8 cellular contexts compared by ENCODE assay signal in genomic region chr10:75772153-75772887, GRCh38.
DNase-seq lines count a peak whose midpoint lies in the region; ATAC-seq and TF ChIP-seq lines count a peak whose summit lies in the region.

No MANE protein-coding gene starts in this region.

- H3K36me3 Mint-ChIP-seq in activated T-helper 2 cell treated with anti-CD3 and anti-CD28 coated beads, Interferon-gamma antibody, Interleukin-2, Interleukin-4, amounts not matched to agents 10 μg/mL and 5 μg/mL and 100 μg/mL, durations not matched to agents 14 hours and 24 hours and 36 hours (ENCODE audit: low read depth), result no peaks in the 10 kb centered on the region

- H2AFZ ChIP-seq in osteoblast (ENCODE audit: low read length) (peak overlapping the region; percentile 69), neuronal stem cell (ENCODE audit: low read length) (no peak overlapping the region)

- H3K18ac ChIP-seq in neuronal stem cell (ENCODE audit: low read length), result no peak overlapping the region

- DNase-seq in activated T-helper 2 cell treated with anti-CD3 and anti-CD28 coated beads, Interferon-gamma antibody, Interleukin-2, Interleukin-4, amounts not matched to agents 10 μg/mL and 5 μg/mL and 100 μg/mL, durations not matched to agents 14 hours and 24 hours and 36 hours (ENCODE audit: low spot score), result no peak
- no peak for DNase-seq in osteoblast (ENCODE audit: insufficient read length, low spot score, missing footprints)
- no peak for DNase-seq in NCI-H2196 (lab: John Stamatoyannopoulos, UW; ENCODE audit: unreplicated experiment)
- DNase-seq in occipital lobe (lab: John Stamatoyannopoulos, UW), result no peak
- DNase-seq in neuronal stem cell (ENCODE audit: low spot score), result no peak
- DNase-seq in putamen (ENCODE audit: low spot score), result no peak

- H3K4me1 ChIP-seq in osteoblast (ENCODE audit: insufficient read depth, low read length), result peaks cover 35% of the 10 kb centered on the region
- peaks cover 0 to 3% of the 10 kb centered on the region in 2 donors for H3K4me1 ChIP-seq in neuronal stem cell (ENCODE audit: control insufficient read depth in 2 of 2, insufficient read depth in 1 of 2, low read depth in 1 of 2, low read length in 2 of 2)

- no peak overlapping the region for H3K23ac ChIP-seq in neuronal stem cell (ENCODE audit: low read depth, low read length, poor library complexity)

- H3K14ac ChIP-seq in neuronal stem cell (ENCODE audit: low read length), result no peak overlapping the region

- peak overlapping the region; percentile 55 for H3K4me3 Mint-ChIP-seq in activated T-helper 2 cell treated with anti-CD3 and anti-CD28 coated beads, Interferon-gamma antibody, Interleukin-2, Interleukin-4, amounts not matched to agents 10 μg/mL and 5 μg/mL and 100 μg/mL, durations not matched to agents 14 hours and 24 hours and 36 hours (ENCODE audit: low read depth)

- peak; percentile 61 for ATAC-seq in GM18909 (IDR thresholded peaks at IDR 0.05; ENCODE audit: poor library complexity, unreplicated experiment)
- ATAC-seq in HG03342 (IDR thresholded peaks at IDR 0.05; ENCODE audit: unreplicated experiment), result peak; percentile 63

- no peaks in the 10 kb centered on the region for H3K79me2 ChIP-seq in osteoblast (ENCODE audit: insufficient read depth, low read length)

- H4K91ac ChIP-seq in neuronal stem cell (ENCODE audit: low read depth, low read length, poor library complexity), result no peak overlapping the region

- no peak overlapping the region for H4K8ac ChIP-seq in neuronal stem cell (ENCODE audit: low read depth, low read length)

- H2BK15ac ChIP-seq in neuronal stem cell (ENCODE audit: low read length), result no peak overlapping the region

- no peaks in the 10 kb centered on the region for H3K36me3 ChIP-seq in osteoblast (ENCODE audit: insufficient read depth, low read length)
- no peaks in the 10 kb centered on the region for H3K36me3 ChIP-seq in neuronal stem cell (replicated peaks in 1 of 2; ENCODE audit: control insufficient read depth in 2 of 2, insufficient read depth in 2 of 2, low read length in 2 of 2)

- no peak for TF ChIP-seq CTCF in osteoblast (IDR thresholded peaks at IDR 0.05; ENCODE audit: extremely low read depth, low read depth, low read length)

- H3K4me2 ChIP-seq in osteoblast (ENCODE audit: insufficient read depth, low read length) (peak overlapping the region; percentile 78), neuronal stem cell (ENCODE audit: insufficient read depth, low read length, poor library complexity, severe bottlenecking) (no peak overlapping the region)

- no CpG with 5 or more reads among the region's 8 CpGs for WGBS in neuronal stem cell (ENCODE audit: extremely low coverage in 2 of 2, insufficient read length in 2 of 2, insufficient replicate concordance in 1 of 2), 2 donors

- H3K27me3 ChIP-seq in osteoblast (ENCODE audit: insufficient read depth, low read length) (no peaks in the 10 kb centered on the region), neuronal stem cell (ENCODE audit: control insufficient read depth in 3 of 3, insufficient read depth in 3 of 3, low read depth in 1 of 3, low read length in 3 of 3) (no peaks in the 10 kb centered on the region)

- intact Hi-C loops in activated T-helper 2 cell treated with anti-CD3 and anti-CD28 coated beads, Interferon-gamma antibody, Interleukin-2, Interleukin-4, amounts not matched to agents 10 μg/mL and 5 μg/mL and 100 μg/mL, durations not matched to agents 14 hours and 24 hours and 36 hours (cut with micrococcal nuclease), result no loop called here

- no peaks in the 10 kb centered on the region for H4K20me1 ChIP-seq in osteoblast (ENCODE audit: insufficient read depth, low read length)

- no peaks in the 10 kb centered on the region for H3K79me1 ChIP-seq in neuronal stem cell (ENCODE audit: low read depth, low read length)

- H3K4ac ChIP-seq in neuronal stem cell (ENCODE audit: low read length), result no peak overlapping the region

- H3K27me3 Mint-ChIP-seq in activated T-helper 2 cell treated with anti-CD3 and anti-CD28 coated beads, Interferon-gamma antibody, Interleukin-2, Interleukin-4, amounts not matched to agents 10 μg/mL and 5 μg/mL and 100 μg/mL, durations not matched to agents 14 hours and 24 hours and 36 hours (ENCODE audit: low read depth), result peaks cover 4% of the 10 kb centered on the region

- no peak overlapping the region for H2BK12ac ChIP-seq in neuronal stem cell (ENCODE audit: low read length)

- no peak overlapping the region for H3K27ac Mint-ChIP-seq in activated T-helper 2 cell treated with anti-CD3 and anti-CD28 coated beads, Interferon-gamma antibody, Interleukin-2, Interleukin-4, amounts not matched to agents 10 μg/mL and 5 μg/mL and 100 μg/mL, durations not matched to agents 14 hours and 24 hours and 36 hours

- H3K4me3 ChIP-seq in osteoblast (ENCODE audit: insufficient read depth, low read length) (peak overlapping the region; percentile 67), neuronal stem cell (ENCODE audit: low read length in 2 of 2) (no peak overlapping the region)

- no peaks in the 10 kb centered on the region for H3K9me3 Mint-ChIP-seq in activated T-helper 2 cell treated with anti-CD3 and anti-CD28 coated beads, Interferon-gamma antibody, Interleukin-2, Interleukin-4, amounts not matched to agents 10 μg/mL and 5 μg/mL and 100 μg/mL, durations not matched to agents 14 hours and 24 hours and 36 hours

- peak overlapping the region; percentile 83 for H3K27ac ChIP-seq in osteoblast (ENCODE audit: low read depth, low read length)
- H3K27ac ChIP-seq in neuronal stem cell (replicated peaks; ENCODE audit: low read length), result no peak overlapping the region

- peaks cover 11% of the 10 kb centered on the region for H3K4me1 Mint-ChIP-seq in activated T-helper 2 cell treated with anti-CD3 and anti-CD28 coated beads, Interferon-gamma antibody, Interleukin-2, Interleukin-4, amounts not matched to agents 10 μg/mL and 5 μg/mL and 100 μg/mL, durations not matched to agents 14 hours and 24 hours and 36 hours (ENCODE audit: low read depth)

- H3K9me3 ChIP-seq in osteoblast (ENCODE audit: low read depth, low read length) (no peaks in the 10 kb centered on the region), neuronal stem cell (replicated peaks in 1 of 2; ENCODE audit: control insufficient read depth in 2 of 2, insufficient read depth in 1 of 2, low read depth in 1 of 2, low read length in 2 of 2) (no peaks in the 10 kb centered on the region)

- no peak overlapping the region for H3K9ac ChIP-seq in neuronal stem cell (ENCODE audit: low read depth, low read length, poor library complexity)

- no peak overlapping the region for H2BK120ac ChIP-seq in neuronal stem cell (ENCODE audit: low read depth, low read length)

- no peak overlapping the region for H2BK5ac ChIP-seq in neuronal stem cell (ENCODE audit: low read length)

- no peak overlapping the region for H2AK5ac ChIP-seq in neuronal stem cell (ENCODE audit: low read depth, low read length)
